ENCODE assay signal across 12 cellular contexts in the genomic region with DNA sequence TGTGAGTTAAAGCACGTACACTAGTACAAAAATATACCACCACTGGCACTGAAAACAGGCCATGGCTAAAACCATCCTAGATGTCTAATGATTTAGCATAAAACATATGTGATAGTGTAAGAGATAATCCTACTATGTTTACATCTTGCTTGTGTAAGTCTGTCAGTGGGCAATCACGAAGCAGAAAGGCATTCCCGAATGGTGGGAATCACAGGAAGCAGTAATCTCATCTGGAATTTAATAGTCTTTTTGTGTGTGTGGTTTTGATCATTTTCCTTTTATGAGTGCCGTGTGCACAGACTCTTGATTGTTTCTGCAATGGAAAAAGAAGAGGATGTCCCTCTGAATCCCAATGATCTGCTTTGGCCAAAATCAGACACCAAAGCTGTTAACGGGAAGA.
"Had no signal": no experiment of that assay in that cellular context is flagged by ENCODE, and none has a peak within 500 bp of the region (broad histone marks: within the 10 kb centered on the region; RNA-seq: fewer than 3 reads in every experiment).

No MANE protein-coding gene starts in this region.

- H3K27me3 ChIP-seq: breast epithelium, tibial artery had no signal

- DNase-seq: activated CD4-positive, alpha-beta T cell treated with anti-CD3 and anti-CD28 coated beads for 1 hour; activated CD4-positive, alpha-beta T cell treated with anti-CD3 and anti-CD28 coated beads, Interleukin-2, amount 50 U/mL, for 48 hours; activated naive CD4-positive, alpha-beta T cell treated with anti-CD3 and anti-CD28 coated beads for 36 hours; activated naive CD8-positive, alpha-beta T cell treated with anti-CD3 and anti-CD28 coated beads, Interleukin-2, amount 50 U/mL, for 24 hours; aorta; cerebellar nuclear complex; dermis blood vessel endothelial cell; mesendoderm had no signal

- H3K4me3 ChIP-seq: breast epithelium, tibial artery had no signal

- H3K27ac ChIP-seq: epithelial cell of prostate, tibial artery had no signal

- ATAC-seq: activated naive CD8-positive, alpha-beta T cell treated with anti-CD3 and anti-CD28 coated beads, Interleukin-2, amount 50 U/mL, for 24 hours; natural killer cell treated with Interleukin-12 subunit alpha and Interleukin-12 subunit beta and Interleukin-15 and Interleukin-18, amount 100 ng/mL, for 72 hours had no signal

- H3K36me3 ChIP-seq: breast epithelium, tibial artery had no signal

- H3K9me3 ChIP-seq: breast epithelium, tibial artery had no signal

- H3K4me1 ChIP-seq: breast epithelium had no signal
